ENCODE assay signal across 23 cellular contexts in the genomic region with DNA sequence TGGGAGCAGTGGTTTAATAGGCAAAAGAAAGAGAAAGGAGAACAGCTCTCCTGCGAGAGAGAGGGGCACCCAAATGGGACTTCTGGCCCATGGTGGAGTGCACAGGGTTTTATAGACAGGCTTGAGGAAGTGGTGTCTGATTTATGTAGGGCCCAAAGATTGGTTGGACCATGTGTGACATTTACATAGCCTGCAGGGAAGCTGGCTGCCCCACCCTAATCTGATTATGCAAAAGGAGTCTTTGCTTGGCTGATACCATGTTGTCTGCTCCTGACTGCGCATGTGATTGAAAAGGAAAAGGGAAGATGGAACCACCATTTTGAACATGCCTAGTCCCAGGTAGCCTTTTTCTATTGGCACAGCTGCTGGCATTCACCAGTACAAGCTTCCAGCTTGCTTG.
"Had no signal": no experiment of that assay in that cellular context is flagged by ENCODE, and none has a peak within 500 bp of the region (broad histone marks: within the 10 kb centered on the region; RNA-seq: fewer than 3 reads in every experiment).

No MANE protein-coding gene starts in this region.

- DNase-seq: activated CD4-positive, alpha-beta T cell treated with anti-CD3 and anti-CD28 coated beads for 48 hours; activated CD4-positive, alpha-beta T cell treated with anti-CD3 and anti-CD28 coated beads, Interleukin-2, amount 50 U/mL, for 4 hours; activated CD8-positive, alpha-beta memory T cell treated with anti-CD3 and anti-CD28 coated beads, Interleukin-2, amount 50 U/mL, for 48 hours; activated CD8-positive, alpha-beta T cell treated with anti-CD3 and anti-CD28 coated beads, Interleukin-2, amount 10 ng/mL, durations not matched to agents 7 days and 5 days; activated naive CD4-positive, alpha-beta T cell treated with anti-CD3 and anti-CD28 coated beads, Interleukin-2, amount 50 U/mL, for 16 hours; activated naive CD8-positive, alpha-beta T cell treated with anti-CD3 and anti-CD28 coated beads, Interleukin-2, amount 10 ng/mL, durations not matched to agents 7 days and 5 days; activated T-cell treated with anti-CD3 and anti-CD28 coated beads, Interleukin-2, amount 50 U/mL, for 1 hour; adrenal gland; anterior cingulate cortex; central memory CD4-positive, alpha-beta T cell; NCI-H1105 treated with DMSO at 0.1 percent for 48 hours; NCI-H1436 treated with DMSO at 0.1 percent for 48 hours; NCI-H187; NCI-H2081 treated with DMSO at 0.1 percent for 48 hours; NCI-H446 treated with DMSO at 0.1 percent for 48 hours; NCI-H524 treated with DMSO at 0.1 percent for 48 hours; T-cell; T-helper 2 cell; T1000 had no signal

- H3K27ac ChIP-seq: adrenal gland, breast epithelium, SK-N-MC had no signal

- H3K27ac Mint-ChIP-seq: activated CD8-positive, alpha-beta T cell treated with anti-CD3 and anti-CD28 coated beads, Interleukin-2, amount 10 ng/mL, durations not matched to agents 7 days and 5 days; activated naive CD8-positive, alpha-beta T cell treated with anti-CD3 and anti-CD28 coated beads, Interleukin-2, amount 10 ng/mL, durations not matched to agents 7 days and 5 days; T-cell had no signal

- ATAC-seq: activated CD4-positive, CD25-positive, alpha-beta regulatory T cell treated with anti-CD3 and anti-CD28 coated beads, Interleukin-2, amount 50 U/mL, for 24 hours; activated CD8-positive, alpha-beta T cell treated with anti-CD3 and anti-CD28 coated beads, Interleukin-2, amount 10 ng/mL, durations not matched to agents 7 days and 5 days; K562; T-cell had no signal

- H3K36me3 ChIP-seq: adrenal gland had no signal

- H3K4me3 ChIP-seq: adrenal gland, breast epithelium, K562, SK-N-MC had no signal

- H3K36me3 Mint-ChIP-seq: activated naive CD8-positive, alpha-beta T cell treated with anti-CD3 and anti-CD28 coated beads, Interleukin-2, amount 10 ng/mL, durations not matched to agents 7 days and 5 days; T-cell had no signal

- H3K9me3 Mint-ChIP-seq: activated naive CD8-positive, alpha-beta T cell treated with anti-CD3 and anti-CD28 coated beads, Interleukin-2, amount 10 ng/mL, durations not matched to agents 7 days and 5 days had no signal

- H3K4me3 Mint-ChIP-seq: activated CD8-positive, alpha-beta T cell treated with anti-CD3 and anti-CD28 coated beads, Interleukin-2, amount 10 ng/mL, durations not matched to agents 7 days and 5 days; activated naive CD8-positive, alpha-beta T cell treated with anti-CD3 and anti-CD28 coated beads, Interleukin-2, amount 10 ng/mL, durations not matched to agents 7 days and 5 days; T-cell had no signal

- H3K4me1 Mint-ChIP-seq: activated naive CD8-positive, alpha-beta T cell treated with anti-CD3 and anti-CD28 coated beads, Interleukin-2, amount 10 ng/mL, durations not matched to agents 7 days and 5 days; T-cell had no signal

- H3K9me3 ChIP-seq: adrenal gland, breast epithelium had no signal

- H3K4me1 ChIP-seq: adrenal gland, breast epithelium had no signal
